In the genomic region with DNA sequence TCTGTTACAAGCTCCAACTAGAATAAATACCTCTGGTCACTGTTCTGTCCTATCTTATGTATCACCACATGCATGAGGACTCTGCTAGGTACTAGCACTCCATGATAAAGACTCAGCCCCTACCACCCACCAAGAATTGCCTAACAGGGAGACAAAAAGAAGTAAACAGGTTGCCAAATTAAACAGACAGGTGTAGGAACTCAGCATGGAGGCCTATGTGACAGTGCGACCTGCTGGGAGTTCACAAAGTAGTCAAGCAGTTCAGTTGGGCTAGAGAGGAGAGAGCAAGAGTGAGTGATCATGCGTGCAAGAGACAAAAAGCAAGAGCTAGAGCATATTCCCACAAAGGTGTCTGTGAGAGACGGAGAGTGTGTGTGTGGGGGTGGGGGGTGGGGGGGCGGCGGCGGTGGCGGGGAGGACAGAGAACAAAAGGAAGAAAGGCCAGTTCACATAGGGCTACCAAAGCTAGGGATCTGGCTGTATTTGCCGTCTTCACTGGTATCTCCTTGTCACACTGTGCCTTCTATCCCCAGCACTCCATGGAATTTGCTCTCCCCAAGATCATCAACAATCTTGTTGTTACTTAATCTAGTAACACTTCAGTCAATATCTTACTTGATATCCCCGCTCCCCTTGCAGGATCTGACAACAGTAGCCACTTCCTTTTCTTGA, we compare ENCODE assay signal across 1 cellular context.
TF ChIP-seq lines count a peak whose summit lies in the region.

No MANE protein-coding gene starts in this region.

TF ChIP-seq in HepG2, 621 proteins besides CTCF, POLR2A, EP300 and RAD21 (continued from another document):
- TF ChIP-seq, protein P1, sequence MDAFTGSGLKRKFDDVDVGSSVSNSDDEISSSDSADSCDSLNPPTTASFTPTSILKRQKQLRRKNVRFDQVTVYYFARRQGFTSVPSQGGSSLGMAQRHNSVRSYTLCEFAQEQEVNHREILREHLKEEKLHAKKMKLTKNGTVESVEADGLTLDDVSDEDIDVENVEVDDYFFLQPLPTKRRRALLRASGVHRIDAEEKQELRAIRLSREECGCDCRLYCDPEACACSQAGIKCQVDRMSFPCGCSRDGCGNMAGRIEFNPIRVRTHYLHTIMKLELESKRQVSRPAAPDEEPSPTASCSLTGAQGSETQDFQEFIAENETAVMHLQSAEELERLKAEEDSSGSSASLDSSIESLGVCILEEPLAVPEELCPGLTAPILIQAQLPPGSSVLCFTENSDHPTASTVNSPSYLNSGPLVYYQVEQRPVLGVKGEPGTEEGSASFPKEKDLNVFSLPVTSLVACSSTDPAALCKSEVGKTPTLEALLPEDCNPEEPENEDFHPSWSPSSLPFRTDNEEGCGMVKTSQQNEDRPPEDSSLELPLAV (CRISPR knock-in tag; conservative IDR thresholded peaks at IDR 0.05; ENCODE audit: low read depth), result no peak
- TF ChIP-seq, protein P2, sequence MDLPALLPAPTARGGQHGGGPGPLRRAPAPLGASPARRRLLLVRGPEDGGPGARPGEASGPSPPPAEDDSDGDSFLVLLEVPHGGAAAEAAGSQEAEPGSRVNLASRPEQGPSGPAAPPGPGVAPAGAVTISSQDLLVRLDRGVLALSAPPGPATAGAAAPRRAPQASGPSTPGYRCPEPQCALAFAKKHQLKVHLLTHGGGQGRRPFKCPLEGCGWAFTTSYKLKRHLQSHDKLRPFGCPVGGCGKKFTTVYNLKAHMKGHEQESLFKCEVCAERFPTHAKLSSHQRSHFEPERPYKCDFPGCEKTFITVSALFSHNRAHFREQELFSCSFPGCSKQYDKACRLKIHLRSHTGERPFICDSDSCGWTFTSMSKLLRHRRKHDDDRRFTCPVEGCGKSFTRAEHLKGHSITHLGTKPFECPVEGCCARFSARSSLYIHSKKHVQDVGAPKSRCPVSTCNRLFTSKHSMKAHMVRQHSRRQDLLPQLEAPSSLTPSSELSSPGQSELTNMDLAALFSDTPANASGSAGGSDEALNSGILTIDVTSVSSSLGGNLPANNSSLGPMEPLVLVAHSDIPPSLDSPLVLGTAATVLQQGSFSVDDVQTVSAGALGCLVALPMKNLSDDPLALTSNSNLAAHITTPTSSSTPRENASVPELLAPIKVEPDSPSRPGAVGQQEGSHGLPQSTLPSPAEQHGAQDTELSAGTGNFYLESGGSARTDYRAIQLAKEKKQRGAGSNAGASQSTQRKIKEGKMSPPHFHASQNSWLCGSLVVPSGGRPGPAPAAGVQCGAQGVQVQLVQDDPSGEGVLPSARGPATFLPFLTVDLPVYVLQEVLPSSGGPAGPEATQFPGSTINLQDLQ (CRISPR knock-in tag; IDR thresholded peaks at IDR 0.05), result no peak
- no peak for TF ChIP-seq XBP1 (CRISPR knock-in tag; IDR thresholded peaks at IDR 0.05)
- TF ChIP-seq, protein P3, sequence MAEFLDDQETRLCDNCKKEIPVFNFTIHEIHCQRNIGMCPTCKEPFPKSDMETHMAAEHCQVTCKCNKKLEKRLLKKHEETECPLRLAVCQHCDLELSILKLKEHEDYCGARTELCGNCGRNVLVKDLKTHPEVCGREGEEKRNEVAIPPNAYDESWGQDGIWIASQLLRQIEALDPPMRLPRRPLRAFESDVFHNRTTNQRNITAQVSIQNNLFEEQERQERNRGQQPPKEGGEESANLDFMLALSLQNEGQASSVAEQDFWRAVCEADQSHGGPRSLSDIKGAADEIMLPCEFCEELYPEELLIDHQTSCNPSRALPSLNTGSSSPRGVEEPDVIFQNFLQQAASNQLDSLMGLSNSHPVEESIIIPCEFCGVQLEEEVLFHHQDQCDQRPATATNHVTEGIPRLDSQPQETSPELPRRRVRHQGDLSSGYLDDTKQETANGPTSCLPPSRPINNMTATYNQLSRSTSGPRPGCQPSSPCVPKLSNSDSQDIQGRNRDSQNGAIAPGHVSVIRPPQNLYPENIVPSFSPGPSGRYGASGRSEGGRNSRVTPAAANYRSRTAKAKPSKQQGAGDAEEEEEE (CRISPR knock-in tag; IDR thresholded peaks at IDR 0.05; ENCODE audit: borderline replicate concordance), result no peak
